Comparison of ENCODE assay signal across 1 cellular context in genomic region chr17:75245011-75245410, GRCh38.
TF ChIP-seq lines count a peak whose summit lies in the region.

No MANE protein-coding gene starts in this region.

TF ChIP-seq in GM12878, 131 proteins besides CTCF, POLR2A, EP300 and RAD21:
- TF ChIP-seq CBX5 (IDR thresholded peaks at IDR 0.05; ENCODE audit: low read depth) = no peak
- no peak for TF ChIP-seq NRF1 (conservative IDR thresholded peaks at IDR 0.05; ENCODE audit: low read depth, low read length)
- TF ChIP-seq BCL3 (IDR thresholded peaks at IDR 0.05; ENCODE audit: borderline replicate concordance, insufficient read depth, low read depth, low read length, poor library complexity, severe bottlenecking) = no peak
- no peak for TF ChIP-seq E2F4 (IDR thresholded peaks at IDR 0.05; ENCODE audit: low read depth, low read length)
- no peak for TF ChIP-seq BCL11A (IDR thresholded peaks at IDR 0.05; ENCODE audit: low read depth, low read length)
- TF ChIP-seq RCOR1 (conservative IDR thresholded peaks at IDR 0.05; ENCODE audit: low read depth, low read length) = no peak
- TF ChIP-seq IRF5 (IDR thresholded peaks at IDR 0.05; ENCODE audit: borderline replicate concordance) = no peak
- TF ChIP-seq RAD51 (IDR thresholded peaks at IDR 0.05) = no peak
- no peak for TF ChIP-seq SMARCA5 (IDR thresholded peaks at IDR 0.05)
- no peak for TF ChIP-seq ZSCAN29 (IDR thresholded peaks at IDR 0.05)
- no peak for TF ChIP-seq TCF3 (IDR thresholded peaks at IDR 0.05; ENCODE audit: borderline replicate concordance, insufficient read depth, low read depth, low read length)
- TF ChIP-seq STAT3 (IDR thresholded peaks at IDR 0.05; ENCODE audit: low read depth, low read length) = no peak
- no peak for TF ChIP-seq JUND (IDR thresholded peaks at IDR 0.05; ENCODE audit: low read depth, low read length)
- no peak for TF ChIP-seq NFXL1 (IDR thresholded peaks at IDR 0.05; ENCODE audit: borderline replicate concordance)
- TF ChIP-seq TARDBP (IDR thresholded peaks at IDR 0.05; ENCODE audit: borderline replicate concordance) = no peak
- no peak for TF ChIP-seq TAF1 (IDR thresholded peaks at IDR 0.05; ENCODE audit: borderline replicate concordance, low read depth, low read length)
- no peak for TF ChIP-seq IRF3 (IDR thresholded peaks at IDR 0.05)
- TF ChIP-seq ZNF384 (IDR thresholded peaks at IDR 0.05; ENCODE audit: borderline replicate concordance, low read depth, low read length) = no peak
